Comparison of ENCODE assay signal across 20 cellular contexts in genomic region chr10:11246752-11247467, GRCh38.
DNase-seq lines count a peak whose midpoint lies in the region; ATAC-seq and TF ChIP-seq lines count a peak whose summit lies in the region.
"Had no signal": no experiment of that assay in that cellular context is flagged by ENCODE, and none has a peak within 500 bp of the region (broad histone marks: within the 10 kb centered on the region; RNA-seq: fewer than 3 reads in every experiment).

No MANE protein-coding gene starts in this region.

- H2AFZ ChIP-seq in KMS-11 (ENCODE audit: low read depth) = peak overlapping the region; percentile 35; the same call in 1 of the 2 replicates
- H2AFZ ChIP-seq: GM23248 had no signal

- CTCF ChIA-PET in T-cell (lab: Charles Lee) = interaction anchor here (0.6 to 1.0 kb wide), 2 partner anchors 102 to 133 kb away, joined by 3 to 16 read pairs; no protein-coding TSS in a partner anchor

- intact Hi-C loops in upper lobe of right lung (cut with DNase I) = no loop called here

- H3K27ac ChIP-seq in KMS-11 (peak overlapping the region; percentile 77), gastroesophageal sphincter (no peak overlapping the region), upper lobe of right lung (no peak overlapping the region)
- H3K27ac ChIP-seq: adrenal gland, GM23248 had no signal

- H3K27me3 ChIP-seq in KMS-11 (ENCODE audit: insufficient read depth, low read depth) = no peaks in the 10 kb centered on the region
- no peaks in the 10 kb centered on the region for H3K27me3 ChIP-seq in gastroesophageal sphincter
- H3K27me3 ChIP-seq in upper lobe of right lung = no peaks in the 10 kb centered on the region
- H3K27me3 ChIP-seq: adrenal gland had no signal

- 0 out of 2 replicates have a peak, but pooled peaks cover 6% of the 10 kb centered on the region for H3K79me2 ChIP-seq in KMS-11 (ENCODE audit: insufficient read depth, low read depth)

- H3K27ac Mint-ChIP-seq in T-cell = no peak overlapping the region
- H3K27ac Mint-ChIP-seq: activated B cell treated with CpG ODN at 0.5 μM for 24 hours; stimulated activated naive CD8-positive, alpha-beta T cell treated with anti-CD3 and anti-CD28 coated beads, Interleukin-15, Interleukin-2, amounts not matched to agents 100 ng/mL and 50 ng/mL, for 24 hours had no signal

- no peaks in the 10 kb centered on the region for H3K9me3 Mint-ChIP-seq in T-cell
- H3K9me3 Mint-ChIP-seq: activated B cell treated with CpG ODN at 0.5 μM for 24 hours; stimulated activated naive CD8-positive, alpha-beta T cell treated with anti-CD3 and anti-CD28 coated beads, Interleukin-15, Interleukin-2, amounts not matched to agents 100 ng/mL and 50 ng/mL, for 24 hours had no signal

- no peak for TF ChIP-seq EP300 in gastroesophageal sphincter (IDR thresholded peaks at IDR 0.05)

- peak; percentile 18 for ATAC-seq in GM21723 (IDR thresholded peaks at IDR 0.05; ENCODE audit: unreplicated experiment)
- ATAC-seq in gastroesophageal sphincter = no peak
- ATAC-seq in T-cell (replicated peaks in 1 of 4) = no peak
- ATAC-seq in upper lobe of right lung = no peak
- ATAC-seq: activated CD8-positive, alpha-beta T cell treated with anti-CD3 and anti-CD28 coated beads, Interleukin-2, amount 10 ng/mL, durations not matched to agents 7 days and 5 days had no signal

- H3K36me3 ChIP-seq in KMS-11 (ENCODE audit: insufficient read depth) = no peaks in the 10 kb centered on the region
- H3K36me3 ChIP-seq in gastroesophageal sphincter = peaks cover 0 to 53% of the 10 kb centered on the region in 2 donors
- H3K36me3 ChIP-seq in upper lobe of right lung = peaks cover 32% of the 10 kb centered on the region
- H3K36me3 ChIP-seq: adrenal gland had no signal

- H3K4me1 ChIP-seq in KMS-11 (ENCODE audit: low read depth, poor library complexity, severe bottlenecking) (peaks cover 78% of the 10 kb centered on the region), gastroesophageal sphincter (peaks cover 0 to 38% (median 6%) of the 10 kb centered on the region in 3 donors), upper lobe of right lung (peaks cover 26% of the 10 kb centered on the region)
- H3K4me1 ChIP-seq: adrenal gland had no signal

- H3K36me3 Mint-ChIP-seq in T-cell = peaks cover 28% of the 10 kb centered on the region

- H3K9me3 ChIP-seq in gastroesophageal sphincter = no peaks in the 10 kb centered on the region
- H3K9me3 ChIP-seq in upper lobe of right lung = no peaks in the 10 kb centered on the region
- H3K9me3 ChIP-seq: adrenal gland had no signal

- no peaks in the 10 kb centered on the region for H3K27me3 Mint-ChIP-seq in T-cell
- H3K27me3 Mint-ChIP-seq: activated B cell treated with CpG ODN at 0.5 μM for 24 hours; stimulated activated naive CD8-positive, alpha-beta T cell treated with anti-CD3 and anti-CD28 coated beads, Interleukin-15, Interleukin-2, amounts not matched to agents 100 ng/mL and 50 ng/mL, for 24 hours had no signal

- H3K4me2 ChIP-seq in KMS-11 = peak overlapping the region; percentile 76

- DNase-seq in stimulated activated CD4-positive, alpha-beta T cell treated with anti-CD3 and anti-CD28 coated beads, Interleukin-15, amount 100 ng/mL, for 24 hours = peak; percentile 29
- no peak for DNase-seq in stimulated activated CD4-positive, alpha-beta T cell treated with anti-CD3 and anti-CD28 coated beads, Interleukin-2, amount 100 ng/mL, for 48 hours
- no peak for DNase-seq in T-cell
- DNase-seq in upper lobe of right lung = no peak
- no peak for DNase-seq in SKM-1 (lab: John Stamatoyannopoulos, UW; ENCODE audit: unreplicated experiment)
- DNase-seq: activated B cell treated with CpG ODN at 0.5 μM for 24 hours; activated CD8-positive, alpha-beta T cell treated with anti-CD3 and anti-CD28 coated beads, Interleukin-2, amount 10 ng/mL, durations not matched to agents 7 days and 5 days; adrenal gland; central memory CD4-positive, alpha-beta T cell; DMS79; effector memory CD4-positive, alpha-beta T cell; GM23248; hippocampal formation; kidney glomerular epithelial cell; NCI-H1105 treated with DMSO at 0.1 percent for 48 hours; stimulated activated CD4-positive, alpha-beta T cell treated with anti-CD3 and anti-CD28 coated beads, Interleukin-12 subunit alpha, Interleukin-12 subunit beta, amount 100 ng/mL, for 4 hours had no signal

- WGBS in gastroesophageal sphincter (ENCODE audit: low coverage in 1 of 2), 2 donors = 92 to 98% methylated on average over 12 to 18 of the region's 24 CpGs

- H3K9ac ChIP-seq in KMS-11 = peak overlapping the region; percentile 53; the same call in 1 of the 2 replicates
- H3K9ac ChIP-seq: GM23248 had no signal

- no peaks in the 10 kb centered on the region for H4K20me1 ChIP-seq in KMS-11 (ENCODE audit: insufficient read depth)

- POLR2A ChIA-PET in T-cell (lab: Charles Lee) = no interaction called here

- H3K4me3 ChIP-seq in KMS-11 (IDR thresholded peaks at IDR 0.05; ENCODE audit: insufficient read depth, low read depth, low read length) (no peak overlapping the region), gastroesophageal sphincter (no peak overlapping the region), upper lobe of right lung (no peak overlapping the region)
- H3K4me3 ChIP-seq: adrenal gland, GM23248 had no signal

- H3K4me3 Mint-ChIP-seq in T-cell = no peak overlapping the region
- H3K4me3 Mint-ChIP-seq: activated CD8-positive, alpha-beta T cell treated with anti-CD3 and anti-CD28 coated beads, Interleukin-2, amount 10 ng/mL, durations not matched to agents 7 days and 5 days; stimulated activated naive CD8-positive, alpha-beta T cell treated with anti-CD3 and anti-CD28 coated beads, Interleukin-15, Interleukin-2, amounts not matched to agents 100 ng/mL and 50 ng/mL, for 24 hours had no signal

- H3K4me1 Mint-ChIP-seq in T-cell = peaks cover 26 to 50% (median 43%) of the 10 kb centered on the region in 3 donors

- no peak for TF ChIP-seq POLR2A in gastroesophageal sphincter (IDR thresholded peaks at IDR 0.05)

- TF ChIP-seq CTCF in KMS-11 (conservative IDR thresholded peaks at IDR 0.05; ENCODE audit: low read depth, low read length) = no peak
- no peak for TF ChIP-seq CTCF in gastroesophageal sphincter (IDR thresholded peaks at IDR 0.05)
- TF ChIP-seq CTCF in upper lobe of right lung (IDR thresholded peaks at IDR 0.05) = no peak
